8 cellular contexts compared by ENCODE assay signal in the genomic region with DNA sequence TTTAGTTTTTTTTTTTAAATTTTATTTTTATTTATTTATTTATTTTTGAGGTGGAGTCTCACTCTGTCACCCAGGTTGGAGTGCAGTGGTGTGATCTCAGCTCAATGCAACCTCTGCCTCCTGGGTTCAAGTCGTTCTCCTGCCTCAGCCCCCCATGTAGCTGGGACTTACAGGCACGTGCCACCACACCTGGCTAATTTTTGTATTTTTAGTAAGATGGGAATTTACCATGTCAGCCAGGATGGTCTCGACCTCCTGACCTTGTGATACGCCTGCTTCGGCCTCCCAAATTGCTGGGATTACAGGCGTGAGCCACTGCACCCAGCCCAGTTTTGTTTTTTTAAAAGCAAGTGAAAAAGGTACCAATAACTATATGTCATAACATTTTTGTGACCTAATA. TPM values are rescaled to one million over a fixed set of nuclear protein-coding genes. Genes with fewer than 3 reads are reported as not detected.
A peak's percentile ranks its signal among the peaks of the same experiment; 100 is the strongest.
DNase-seq lines count a peak whose midpoint lies in the region; ATAC-seq, FAIRE-seq and TF ChIP-seq lines count a peak whose summit lies in the region.
"Not testable (repeated sequence)": the region's sequence is repeated elsewhere in the genome, so short reads cannot be mapped to it uniquely, and the experiment has no call there.

No MANE protein-coding gene starts in this region.

- not testable (repeated sequence) for TF ChIP-seq EP300 in A549 (IDR thresholded peaks at IDR 0.05)

- not testable (repeated sequence) for H3K27me3 Mint-ChIP-seq in activated B cell treated with CpG ODN at 0.5 μM for 24 hours; activated naive CD4-positive, alpha-beta T cell treated with anti-CD3 and anti-CD28 coated beads for 36 hours (ENCODE audit: low read depth); central memory CD8-positive, alpha-beta T cell

- H3K36me3 ChIP-seq in DND-41 (ENCODE audit: insufficient read depth, low read length) (peaks cover 68% of the 10 kb centered on the region), MG63 (peaks cover 86% of the 10 kb centered on the region)
- H3K36me3 ChIP-seq in parathyroid adenoma (ENCODE audit: control insufficient read depth, insufficient read depth, low read length) = not testable (repeated sequence)

- not testable (repeated sequence) for H2AFZ ChIP-seq in DND-41 (ENCODE audit: low read depth, low read length); parathyroid adenoma

- WGBS in A549 (ENCODE audit: missing lambda C conversion rate) = 52% methylated on average over 6 of the region's 6 CpGs

- H3K9me3 Mint-ChIP-seq in activated B cell treated with CpG ODN at 0.5 μM for 24 hours; activated naive CD4-positive, alpha-beta T cell treated with anti-CD3 and anti-CD28 coated beads for 36 hours; central memory CD8-positive, alpha-beta T cell: not testable (repeated sequence)

- peak overlapping the region; percentile 91 for H3K4me2 ChIP-seq in A549
- peak overlapping the region; percentile 99; the same call in 1 of the 2 replicates for H3K4me2 ChIP-seq in DND-41 (ENCODE audit: insufficient read depth, low read length)
- H3K4me2 ChIP-seq in parathyroid adenoma (ENCODE audit: low read length) = peak overlapping the region; percentile 60

- H3K36me3 Mint-ChIP-seq in activated B cell treated with CpG ODN at 0.5 μM for 24 hours (ENCODE audit: low read depth) = peaks cover 43% of the 10 kb centered on the region
- H3K36me3 Mint-ChIP-seq in activated naive CD4-positive, alpha-beta T cell treated with anti-CD3 and anti-CD28 coated beads for 36 hours (ENCODE audit: low read depth) = peaks cover 58% of the 10 kb centered on the region
- H3K36me3 Mint-ChIP-seq in central memory CD8-positive, alpha-beta T cell (ENCODE audit: insufficient read depth) = peaks cover 29% of the 10 kb centered on the region

- TF ChIP-seq POLR2A in A549 (IDR thresholded peaks at IDR 0.05; ENCODE audit: low read length) = not testable (repeated sequence)

- not testable (repeated sequence) for ATAC-seq in A549; DND-41 (ENCODE audit: insufficient read depth, low read depth); activated B cell treated with CpG ODN at 0.5 μM for 24 hours (ENCODE audit: low read depth); central memory CD8-positive, alpha-beta T cell (replicated peaks; ENCODE audit: extremely low read depth, poor library complexity, severe bottlenecking)

- H3K4me3 Mint-ChIP-seq in activated B cell treated with CpG ODN at 0.5 μM for 24 hours = peak overlapping the region; percentile 28
- H3K4me3 Mint-ChIP-seq in activated naive CD4-positive, alpha-beta T cell treated with anti-CD3 and anti-CD28 coated beads for 36 hours = peak overlapping the region; percentile 50
- peak overlapping the region; percentile 91 for H3K4me3 Mint-ChIP-seq in central memory CD8-positive, alpha-beta T cell

- H3K27ac Mint-ChIP-seq in activated B cell treated with CpG ODN at 0.5 μM for 24 hours = peak overlapping the region; percentile 77
- H3K27ac Mint-ChIP-seq in activated naive CD4-positive, alpha-beta T cell treated with anti-CD3 and anti-CD28 coated beads for 36 hours = peak overlapping the region; percentile 72
- H3K27ac Mint-ChIP-seq in central memory CD8-positive, alpha-beta T cell (ENCODE audit: low read depth) = peak overlapping the region; percentile 44

- intact Hi-C loops in activated B cell treated with CpG ODN at 0.5 μM for 24 hours (cut with micrococcal nuclease) = loop anchor here (10.0 kb wide), 1 partner anchor 269 kb away; the partner anchor contains the start of gene STAT4
- intact Hi-C loops in activated naive CD4-positive, alpha-beta T cell treated with anti-CD3 and anti-CD28 coated beads for 36 hours (cut with micrococcal nuclease) = loop anchor here (2.0 kb wide), 1 partner anchor 213 kb away; no protein-coding TSS in a partner anchor

- H3K27me3 ChIP-seq in DND-41 (ENCODE audit: insufficient read depth, low read length, poor library complexity); MG63; parathyroid adenoma (ENCODE audit: control insufficient read depth, insufficient read depth, low read length): not testable (repeated sequence)

- POLR2A ChIA-PET in A549 (lab: Yijun Ruan, JAX) (interaction anchor here (0.6 kb wide), 1 partner anchor 565 kb away, joined by 4 read pairs; no protein-coding TSS in a partner anchor), activated B cell treated with CpG ODN at 0.5 μM for 24 hours (lab: Charles Lee) (interaction anchor here (0.7 to 2.4 kb wide), 4 partner anchors 8 to 792 kb away, joined by 3 to 10 read pairs (median 3); partner anchors contain the start of genes NAB1 and NABP1)

- CTCF ChIA-PET in A549 (lab: Yijun Ruan, JAX) (interaction anchor here (0.7 to 1.6 kb wide), 2 partner anchors 35 to 50 kb away, joined by 3 to 5 read pairs; no protein-coding TSS in a partner anchor), activated B cell treated with CpG ODN at 0.5 μM for 24 hours (lab: Charles Lee) (interaction anchor here (2.9 kb wide), 1 partner anchor 35 kb away, joined by 13 read pairs; no protein-coding TSS in a partner anchor)
- CTCF ChIA-PET in activated naive CD4-positive, alpha-beta T cell treated with anti-CD3 and anti-CD28 coated beads for 36 hours (lab: Charles Lee) = interaction anchor here (0.6 to 5.3 kb wide), 3 partner anchors 35 to 106 kb away, joined by 3 to 29 read pairs (median 3); no protein-coding TSS in a partner anchor

- peak overlapping the region; percentile 98 for H3K4me3 ChIP-seq in A549
- H3K4me3 ChIP-seq in DND-41 (ENCODE audit: low read depth in 1 of 2, low read length in 2 of 2) = peak overlapping the region in 1 of 2 experiments; percentile 31; a peak in 1 of 4 replicates
- peak overlapping the region; percentile 65 for H3K4me3 ChIP-seq in MG63
- H3K4me3 ChIP-seq in parathyroid adenoma (ENCODE audit: low read depth, low read length) = peak overlapping the region; percentile 8

- not testable (repeated sequence) for TF ChIP-seq RAD21 in A549 (conservative IDR thresholded peaks at IDR 0.05 in 1 of 2, IDR thresholded peaks at IDR 0.05 in 1 of 2)

- peaks cover 84% of the 10 kb centered on the region for H4K20me1 ChIP-seq in DND-41 (ENCODE audit: insufficient read depth, low read length)

- not testable (repeated sequence) for DNase-seq in A549 (ENCODE audit: low read depth in 1 of 2, low spot score in 1 of 2); DND-41; MG63; activated B cell treated with CpG ODN at 0.5 μM for 24 hours; activated naive CD4-positive, alpha-beta T cell treated with anti-CD3 and anti-CD28 coated beads for 36 hours; central memory CD8-positive, alpha-beta T cell (ENCODE audit: low spot score in 2 of 2)
- DNase-seq in kidney tubule cell (ENCODE audit: low spot score) = peak; percentile 43

- not testable (repeated sequence) for FAIRE-seq in A549 (lab: Jason Lieb, UNC)

- not testable (repeated sequence) for H3K9me3 ChIP-seq in A549; DND-41 (ENCODE audit: insufficient read depth, low read length, severe bottlenecking); MG63; parathyroid adenoma (ENCODE audit: control insufficient read depth, low read length)

- peaks cover 78% of the 10 kb centered on the region for H3K4me1 Mint-ChIP-seq in activated B cell treated with CpG ODN at 0.5 μM for 24 hours
- H3K4me1 Mint-ChIP-seq in activated naive CD4-positive, alpha-beta T cell treated with anti-CD3 and anti-CD28 coated beads for 36 hours (ENCODE audit: low read depth) = peaks cover 57% of the 10 kb centered on the region
- H3K4me1 Mint-ChIP-seq in central memory CD8-positive, alpha-beta T cell = peaks cover 61% of the 10 kb centered on the region

- peaks cover 67% of the 10 kb centered on the region for H3K4me1 ChIP-seq in A549
- peaks cover 60% of the 10 kb centered on the region for H3K4me1 ChIP-seq in DND-41 (ENCODE audit: insufficient read depth, low read length)
- H3K4me1 ChIP-seq in parathyroid adenoma = not testable (repeated sequence)

- TF ChIP-seq CTCF in A549 (IDR thresholded peaks at IDR 0.05); DND-41 (IDR thresholded peaks at IDR 0.05; ENCODE audit: borderline replicate concordance, extremely low read depth, low read length, poor library complexity, severe bottlenecking); activated B cell treated with CpG ODN at 0.5 μM for 24 hours (IDR thresholded peaks at IDR 0.05); parathyroid adenoma (IDR thresholded peaks at IDR 0.05): not testable (repeated sequence)

- H3K79me2 ChIP-seq in DND-41 (ENCODE audit: insufficient read depth, low read length) (peaks cover 99% of the 10 kb centered on the region), parathyroid adenoma (peaks cover 33% of the 10 kb centered on the region)

- not testable (repeated sequence) for H3K9ac ChIP-seq in DND-41 (ENCODE audit: low read depth, low read length); parathyroid adenoma

- H3K27ac ChIP-seq in A549 = peak overlapping the region; percentile 1 to 76; a peak in 3 of 6 replicates
- not testable (repeated sequence) for H3K27ac ChIP-seq in DND-41 (ENCODE audit: low read length); parathyroid adenoma

RNA-seq across cellular contexts. Expression of gene GLS, which starts 5.2 kb away (rescaled TPM):
- polyA plus RNA-seq in A549 (2011; rRNA removed) (221 and 269 TPM in 2 replicates), A549 (2017; fragmentation: RNase III; extraction: RNeasy Plus Mini Kit Qiagen cat#74134 plus additional on column Dnase treatment) (270 to 321 TPM (median 286 TPM) in 3 replicates)
- polyA plus RNA-seq in A549 (2012; cell fraction: cytosol; rRNA removed) = 27.9 and 32.7 TPM in 2 replicates
- polyA plus RNA-seq in A549 (2012; cell fraction: nucleus; rRNA removed) = 49.7 and 80.3 TPM in 2 replicates
- polyA minus RNA-seq in A549 (2011; rRNA and poly(A)+ RNA removed) = 194 and 213 TPM in 2 replicates
- total RNA-seq in MG63 (2014; rRNA removed; shearing (Covaris generic); ENCODE audit: low replicate concordance) = 118 and 149 TPM in 2 replicates
- total RNA-seq in activated B cell treated with CpG ODN at 0.5 μM for 24 hours = 212 and 255 TPM in 2 replicates
- 100 to 1,000 TPM; 248 to 255 TPM for total RNA-seq in activated naive CD4-positive, alpha-beta T cell treated with anti-CD3 and anti-CD28 coated beads for 36 hours

Comparison
In these comparisons a context has a peak if more than half of its experiments do, and no peak if none do; other contexts are left out.
1. H3K4me3 Mint-ChIP-seq: peak in every context shown above with its lines; median percentile 91 in central memory CD8-positive, alpha-beta T cell; 50 in activated naive CD4-positive, alpha-beta T cell treated with anti-CD3 and anti-CD28 coated beads for 36 hours; 28 in activated B cell treated with CpG ODN at 0.5 μM for 24 hours.